In genomic region chr6:31010393-31011060, GRCh38 we compare ENCODE assay signal across 14 cellular contexts. TPM values are rescaled to one million over a fixed set of nuclear protein-coding genes. Genes with fewer than 3 reads are reported as not detected.
A peak's percentile ranks its signal among the peaks of the same experiment; 100 is the strongest.
DNase-seq lines count a peak whose midpoint lies in the region; ATAC-seq and TF ChIP-seq lines count a peak whose summit lies in the region.
"Had no signal": no experiment of that assay in that cellular context is flagged by ENCODE, and none has a peak within 500 bp of the region (broad histone marks: within the 10 kb centered on the region; RNA-seq: fewer than 3 reads in every experiment).

MUC22 (plus strand) TSS chr6:31010474; CDS start chr6:31010707, 233 bp downstream.

- DNase-seq in activated CD4-positive, CD25-positive, alpha-beta regulatory T cell (lab: John Stamatoyannopoulos, UW): no peak
- DNase-seq in LHCN-M2 (ENCODE audit: low read depth) (peak; percentile 22), epithelial cell of esophagus (ENCODE audit: low read depth) (peak; percentile 75), smooth muscle cell (lab: John Stamatoyannopoulos, UW; ENCODE audit: unreplicated experiment) (no peak), GOT3 (lab: John Stamatoyannopoulos, UW) (no peak)
- no peak for DNase-seq in effector memory CD8-positive, alpha-beta T cell
- DNase-seq: NCI-H1930, T1000 had no signal

- H3K4me3 ChIP-seq in epithelial cell of esophagus (ENCODE audit: low read length): no peak within 1 kb of the TSS
- no peak within 1 kb of the TSS for H3K4me3 ChIP-seq in smooth muscle cell
- H3K4me3 ChIP-seq: right atrium auricular region had no signal

- no peaks in the 10 kb centered on the region for H3K4me1 ChIP-seq in smooth muscle cell (ENCODE audit: low read depth)

- H3K36me3 ChIP-seq in smooth muscle cell (ENCODE audit: low read depth): no peaks in the 10 kb centered on the region
- H3K36me3 ChIP-seq: right atrium auricular region had no signal

- H3K4me3 Mint-ChIP-seq in effector memory CD8-positive, alpha-beta T cell: no peak within 1 kb of the TSS
- H3K4me3 Mint-ChIP-seq: IgD-negative memory B cell had no signal

- H3K27me3 ChIP-seq in smooth muscle cell (ENCODE audit: low read depth): no peaks in the 10 kb centered on the region
- H3K27me3 ChIP-seq: right atrium auricular region had no signal

- TF ChIP-seq CTCF in epithelial cell of esophagus (IDR thresholded peaks at IDR 0.05; ENCODE audit: insufficient read depth, low read depth, low read length, missing control alignments) (no peak), smooth muscle cell (IDR thresholded peaks at IDR 0.05; ENCODE audit: borderline replicate concordance, insufficient read depth, poor library complexity, severe bottlenecking) (no peak)

- no peak within 1 kb of the TSS for H2AFZ ChIP-seq in smooth muscle cell (ENCODE audit: low read depth)

- H3K4me2 ChIP-seq in smooth muscle cell: peak within 1 kb of the TSS; percentile 71

- ATAC-seq in activated CD4-positive, CD25-positive, alpha-beta regulatory T cell treated with anti-CD3 and anti-CD28 coated beads, Interleukin-2, amount 50 U/mL, for 24 hours: peak; percentile 68 to 74
- no peak for ATAC-seq in HG02678 (IDR thresholded peaks at IDR 0.05; ENCODE audit: unreplicated experiment)
- ATAC-seq in effector memory CD8-positive, alpha-beta T cell (replicated peaks): no peak

- H3K9ac ChIP-seq in smooth muscle cell (ENCODE audit: low read depth): peak within 1 kb of the TSS; percentile 37

- H3K36me3 Mint-ChIP-seq in effector memory CD8-positive, alpha-beta T cell (ENCODE audit: insufficient read depth): no peaks in the 10 kb centered on the region

- no peaks in the 10 kb centered on the region for H4K20me1 ChIP-seq in smooth muscle cell (ENCODE audit: low read depth)

- H3K79me2 ChIP-seq in smooth muscle cell (ENCODE audit: low read depth): no peaks in the 10 kb centered on the region

- WGBS in smooth muscle cell (ENCODE audit: low lambda C conversion rate): 81% methylated on average over 4 of the region's 4 CpGs

- H3K9me3 ChIP-seq in smooth muscle cell (replicated peaks; ENCODE audit: low read depth): no peaks in the 10 kb centered on the region

- H3K4me1 Mint-ChIP-seq in effector memory CD8-positive, alpha-beta T cell (ENCODE audit: low read depth in 2 of 2): no peaks in the 10 kb centered on the region
- H3K4me1 Mint-ChIP-seq: IgD-negative memory B cell had no signal

- peaks cover 81 to 88% of the 10 kb centered on the region in 2 donors for H3K27me3 Mint-ChIP-seq in effector memory CD8-positive, alpha-beta T cell

- peaks cover 9% of the 10 kb centered on the region for H3F3A ChIP-seq in smooth muscle cell (ENCODE audit: low read depth)

- no peak within 1 kb of the TSS for H3K27ac Mint-ChIP-seq in effector memory CD8-positive, alpha-beta T cell
- H3K27ac Mint-ChIP-seq: IgD-negative memory B cell had no signal

- H3K27ac ChIP-seq in smooth muscle cell (ENCODE audit: low read depth): peak within 1 kb of the TSS; percentile 72
- H3K27ac ChIP-seq: 22Rv1, right atrium auricular region had no signal

- H3K9me3 Mint-ChIP-seq in effector memory CD8-positive, alpha-beta T cell: no peaks in the 10 kb centered on the region

RNA-seq across cellular contexts. Expression of gene MUC22, which starts in this region (rescaled TPM):
- total RNA-seq in LHCN-M2 (2014; rRNA removed): not detected in 2 replicates
- polyA plus RNA-seq in LHCN-M2 (2012): not detected
- total RNA-seq in smooth muscle cell: not detected in 2 replicates
- not detected in 2 replicates for polyA plus RNA-seq in smooth muscle cell
- total RNA-seq: mononuclear cell, right atrium auricular region had no signal
- polyA plus RNA-seq: IgD-negative memory B cell had no signal

Comparison
In these comparisons a context has a peak if more than half of its experiments do, and no peak if none do; other contexts are left out.
1. Peak in DNase-seq in LHCN-M2; RNA of the gene not detected or under 1 TPM.
2. ATAC-seq: peak in activated CD4-positive, CD25-positive, alpha-beta regulatory T cell treated with anti-CD3 and anti-CD28 coated beads, Interleukin-2, amount 50 U/mL, for 24 hours (2 of 2); none in HG02678 (single experiment) and effector memory CD8-positive, alpha-beta T cell (single experiment).